Comparison of ENCODE assay signal across 9 cellular contexts in the genomic region with DNA sequence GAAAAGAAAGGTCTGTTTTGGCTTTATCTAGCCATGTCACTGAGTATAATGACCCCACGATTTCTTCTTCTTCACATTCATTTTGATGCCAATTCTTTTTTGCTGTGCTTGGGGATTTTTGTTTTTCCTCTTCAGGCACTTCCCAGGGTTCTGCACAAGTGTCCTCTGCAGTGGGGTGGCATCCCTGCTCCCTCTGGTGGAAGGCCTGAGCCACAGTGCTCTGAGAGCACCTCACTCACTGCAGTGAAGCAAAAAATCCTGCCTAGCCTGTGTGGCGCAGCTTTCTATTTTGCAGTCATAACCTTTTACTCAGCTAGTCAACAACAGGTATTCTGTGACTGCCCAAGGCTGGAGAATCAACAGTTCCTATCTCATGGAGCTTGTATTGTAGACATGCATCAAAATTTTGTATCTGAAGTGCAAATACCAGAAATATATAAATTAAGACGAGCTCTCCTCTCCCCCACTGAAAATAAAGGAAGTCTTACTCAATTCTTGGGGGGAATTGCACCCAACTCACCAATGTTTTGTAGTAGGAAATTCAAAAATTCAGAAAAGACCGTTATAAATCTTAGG.
A peak's percentile ranks its signal among the peaks of the same experiment; 100 is the strongest.
DNase-seq lines count a peak whose midpoint lies in the region; ATAC-seq and TF ChIP-seq lines count a peak whose summit lies in the region.
"Had no signal": no experiment of that assay in that cellular context is flagged by ENCODE, and none has a peak within 500 bp of the region (broad histone marks: within the 10 kb centered on the region; RNA-seq: fewer than 3 reads in every experiment).

No MANE protein-coding gene starts in this region.

- H3K36me3 Mint-ChIP-seq in WTC11, result no peaks in the 10 kb centered on the region

- H3K9me3 Mint-ChIP-seq in WTC11, result no peaks in the 10 kb centered on the region
- no peaks in the 10 kb centered on the region for H3K9me3 Mint-ChIP-seq in stimulated activated naive CD8-positive, alpha-beta T cell treated with anti-CD3 and anti-CD28 coated beads, Interleukin-15, amount 100 ng/mL, for 72 hours

- no peaks in the 10 kb centered on the region for H3K9me3 ChIP-seq in right atrium auricular region
- H3K9me3 ChIP-seq: BLaER1 had no signal

- H3K27me3 ChIP-seq in right atrium auricular region (no peaks in the 10 kb centered on the region), rectal smooth muscle tissue (ENCODE audit: control insufficient read depth, insufficient read depth, low read length) (no peaks in the 10 kb centered on the region)
- H3K27me3 ChIP-seq: BLaER1 had no signal

- H3K36me3 ChIP-seq in right atrium auricular region, result no peaks in the 10 kb centered on the region
- H3K36me3 ChIP-seq in rectal smooth muscle tissue (ENCODE audit: control insufficient read depth, insufficient read depth, low read length), result no peaks in the 10 kb centered on the region
- H3K36me3 ChIP-seq: BLaER1 had no signal

- H3K4me1 ChIP-seq in right atrium auricular region (peaks cover 0 to 25% of the 10 kb centered on the region in 2 donors), rectal smooth muscle tissue (ENCODE audit: control insufficient read depth, insufficient read depth, low read length) (peaks cover 11% of the 10 kb centered on the region)

- H3K4me3 Mint-ChIP-seq in WTC11, result no peak overlapping the region
- no peak overlapping the region for H3K4me3 Mint-ChIP-seq in stimulated activated naive CD8-positive, alpha-beta T cell treated with anti-CD3 and anti-CD28 coated beads, Interleukin-15, amount 100 ng/mL, for 72 hours

- no peak overlapping the region for H3K27ac Mint-ChIP-seq in WTC11
- no peak overlapping the region for H3K27ac Mint-ChIP-seq in stimulated activated naive CD8-positive, alpha-beta T cell treated with anti-CD3 and anti-CD28 coated beads, Interleukin-15, amount 100 ng/mL, for 72 hours

- peak overlapping the region; percentile 50 to 69 for H3K27ac ChIP-seq in right atrium auricular region
- peak overlapping the region; percentile 45 for H3K27ac ChIP-seq in rectal smooth muscle tissue (ENCODE audit: low read depth, low read length)
- H3K27ac ChIP-seq: BLaER1 had no signal

- ATAC-seq in WTC11, result peak; percentile 99
- ATAC-seq in HG03175 (IDR thresholded peaks at IDR 0.05; ENCODE audit: unreplicated experiment), result no peak
- ATAC-seq in stimulated activated naive CD8-positive, alpha-beta T cell treated with anti-CD3 and anti-CD28 coated beads, Interleukin-15, amount 100 ng/mL, for 72 hours, result no peak

- TF ChIP-seq CTCF in WTC11 (IDR thresholded peaks at IDR 0.05) (peak; percentile 33; the same call in 1 of the 2 replicates), right atrium auricular region (IDR thresholded peaks at IDR 0.05) (peak; percentile 61 to 78)

- H3K4me1 Mint-ChIP-seq in WTC11, result peaks cover 9% of the 10 kb centered on the region
- H3K4me1 Mint-ChIP-seq in stimulated activated naive CD8-positive, alpha-beta T cell treated with anti-CD3 and anti-CD28 coated beads, Interleukin-15, amount 100 ng/mL, for 72 hours, result no peaks in the 10 kb centered on the region

- no peak overlapping the region for H3K4me3 ChIP-seq in right atrium auricular region
- no peak overlapping the region for H3K4me3 ChIP-seq in rectal smooth muscle tissue (ENCODE audit: low read length)
- H3K4me3 ChIP-seq: BLaER1 had no signal

- POLR2A ChIA-PET in WTC11 (lab: Charles Lee), result interaction anchor here (1.1 kb wide), 1 partner anchor 9 kb away, joined by 3 read pairs; no protein-coding TSS in a partner anchor

- DNase-seq in NCI-H2029 (lab: John Stamatoyannopoulos, UW) (peak; percentile 52), NCI-H2029 treated with DMSO at 0.1 percent for 48 hours (lab: John Stamatoyannopoulos, UW) (no peak), NCI-H1694 (lab: John Stamatoyannopoulos, UW) (peak; percentile 37), WTC11 (ENCODE audit: low spot score) (peak; percentile 62), right atrium auricular region (ENCODE audit: low spot score) (peak; percentile 71)
- DNase-seq in stimulated activated naive CD8-positive, alpha-beta T cell treated with anti-CD3 and anti-CD28 coated beads, Interleukin-15, amount 100 ng/mL, for 72 hours, result no peak

- no peaks in the 10 kb centered on the region for H3K27me3 Mint-ChIP-seq in WTC11 (ENCODE audit: low read depth)
- peaks cover 17% of the 10 kb centered on the region for H3K27me3 Mint-ChIP-seq in stimulated activated naive CD8-positive, alpha-beta T cell treated with anti-CD3 and anti-CD28 coated beads, Interleukin-15, amount 100 ng/mL, for 72 hours

- CTCF ChIA-PET in WTC11 (lab: Charles Lee), result interaction anchor here (0.8 to 3.1 kb wide), 19 partner anchors 10 to 674 kb away, joined by 3 to 28 read pairs (median 4); no protein-coding TSS in a partner anchor

- H3K9ac ChIP-seq in rectal smooth muscle tissue (ENCODE audit: low read length), result no peak overlapping the region
- H3K9ac ChIP-seq: BLaER1 had no signal

TF ChIP-seq in WTC11, 78 proteins besides CTCF, POLR2A, EP300 and RAD21:
- 0 out of 2 replicates have a peak, but pooled peaks have one; percentile 44 for TF ChIP-seq ZNF138 (CRISPR knock-in tag; conservative IDR thresholded peaks at IDR 0.05)
- TF ChIP-seq, protein P1, sequence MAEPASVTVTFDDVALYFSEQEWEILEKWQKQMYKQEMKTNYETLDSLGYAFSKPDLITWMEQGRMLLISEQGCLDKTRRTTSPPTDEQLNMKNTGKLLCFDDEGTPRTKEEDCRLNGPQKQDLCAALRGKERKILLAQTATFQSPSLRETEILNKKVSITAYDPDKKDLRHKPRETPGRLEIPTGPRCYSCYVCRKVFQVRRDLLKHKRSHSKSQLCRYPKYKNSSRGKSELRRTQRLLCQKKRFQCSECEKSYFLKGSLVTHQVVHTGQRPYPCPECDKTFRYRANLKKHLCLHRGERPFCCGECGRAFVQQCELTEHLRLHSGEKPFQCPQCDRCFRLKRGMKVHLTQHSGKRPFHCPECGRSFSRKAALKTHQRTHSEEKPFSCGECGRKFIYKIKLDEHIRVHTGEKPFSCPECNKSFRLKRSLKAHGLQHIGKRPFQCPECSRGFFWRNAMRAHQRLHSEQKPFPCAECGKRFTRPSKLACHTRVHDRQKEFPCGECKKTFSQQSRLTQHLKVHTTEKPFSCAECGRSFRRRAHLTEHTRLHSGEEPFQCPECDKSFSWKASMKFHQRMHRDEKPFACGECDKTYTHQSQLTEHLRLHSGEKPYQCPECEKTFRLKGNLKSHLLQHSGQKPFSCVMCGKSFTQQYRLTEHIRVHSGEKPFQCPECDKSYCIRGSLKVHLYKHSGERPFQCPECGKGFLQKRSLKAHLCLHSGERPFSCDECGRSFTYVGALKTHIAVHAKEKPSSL (CRISPR knock-in tag; conservative IDR thresholded peaks at IDR 0.05), result no peak

Comparison
In these comparisons a context has a peak if more than half of its experiments do, and no peak if none do; other contexts are left out.
1. DNase-seq: peak in NCI-H2029 (single experiment), NCI-H1694 (single experiment), WTC11 (single experiment) and right atrium auricular region (single experiment); none in NCI-H2029 treated with DMSO at 0.1 percent for 48 hours (single experiment) and stimulated activated naive CD8-positive, alpha-beta T cell treated with anti-CD3 and anti-CD28 coated beads, Interleukin-15, amount 100 ng/mL, for 72 hours (0 of 2).